ENCODE assay signal across 25 cellular contexts in genomic region chr12:15904378-15904920, GRCh38. TPM values are rescaled to one million over a fixed set of nuclear protein-coding genes. Genes with fewer than 3 reads are reported as not detected.
DNase-seq lines count a peak whose midpoint lies in the region; ATAC-seq, FAIRE-seq and TF ChIP-seq lines count a peak whose summit lies in the region.
"Had no signal": no experiment of that assay in that cellular context is flagged by ENCODE, and none has a peak within 500 bp of the region (broad histone marks: within the 10 kb centered on the region; RNA-seq: fewer than 3 reads in every experiment).

No MANE protein-coding gene starts in this region.

- TF ChIP-seq EP300 in K562 (IDR thresholded peaks at IDR 0.05; ENCODE audit: low read length), result no peak

- in situ Hi-C loops in K562 (cut with MboI) (no loop called here), GM23248 (cut with MboI) (no loop called here)

- H3K27me3 ChIP-seq in K562 (ENCODE audit: control insufficient read depth in 2 of 2, insufficient read depth in 2 of 2, low read length in 2 of 2), result no peaks in the 10 kb centered on the region
- no peaks in the 10 kb centered on the region for H3K27me3 ChIP-seq in right cardiac atrium (ENCODE audit: control insufficient read depth, insufficient read depth)
- H3K27me3 ChIP-seq in GM23248 (replicated peaks; ENCODE audit: insufficient read depth), result no peaks in the 10 kb centered on the region

- H3K9me2 ChIP-seq in GM23248 (ENCODE audit: insufficient read depth), result no peaks in the 10 kb centered on the region

- no peak for TF ChIP-seq RAD21 in K562 (CRISPR knock-in tag; conservative IDR thresholded peaks at IDR 0.05 in 1 of 2, IDR thresholded peaks at IDR 0.05 in 1 of 2)

- 70% methylated on average over 4 of the region's 5 CpGs for WGBS in K562 (ENCODE audit: insufficient coverage, low coverage, missing lambda C conversion rate)
- 85% methylated on average over 5 of the region's 5 CpGs for WGBS in right cardiac atrium
- 93% methylated on average over 5 of the region's 5 CpGs for WGBS in GM23248 (ENCODE audit: low coverage in 1 of 2, low lambda C conversion rate in 2 of 2, missing lambda C conversion rate in 2 of 2), 2 experiments

- H3K27ac Mint-ChIP-seq in nephron progenitor cell, result peak overlapping the region; percentile 16

- TF ChIP-seq POLR2A in GM12891 (IDR thresholded peaks at IDR 0.05; ENCODE audit: low read depth, low read length) (0 out of 2 replicates have a peak, but pooled peaks have one; percentile 35), K562 (conservative IDR thresholded peaks at IDR 0.05) (no peak)

- CTCF ChIA-PET in K562 (lab: Yijun Ruan, JAX; ENCODE audit: low intra/inter-chr PET ratio), result no interaction called here

- H3K4me3 ChIP-seq in K562 (no peak overlapping the region), right cardiac atrium (ENCODE audit: low read length) (no peak overlapping the region), GM23248 (no peak overlapping the region)
- H3K4me3 ChIP-seq: A549, SK-N-MC had no signal

- TF ChIP-seq CTCF in K562 (IDR thresholded peaks at IDR 0.05 in 2 of 3, conservative IDR thresholded peaks at IDR 0.05 in 1 of 3; ENCODE audit: insufficient read depth in 2 of 3, low read depth in 1 of 3, low read length in 3 of 3) (no peak), nephron progenitor cell (IDR thresholded peaks at IDR 0.05) (no peak)

- H3K9me3 ChIP-seq in K562 (replicated peaks; ENCODE audit: control insufficient read depth, insufficient read depth, low read depth, low read length) (no peaks in the 10 kb centered on the region), right cardiac atrium (ENCODE audit: control insufficient read depth, low read length) (no peaks in the 10 kb centered on the region), GM23248 (ENCODE audit: low read depth) (no peaks in the 10 kb centered on the region)
- H3K9me3 ChIP-seq: A549 had no signal

- H3K36me3 ChIP-seq in K562 (ENCODE audit: control insufficient read depth, insufficient read depth, low read length) (peaks cover 55% of the 10 kb centered on the region), GM23248 (ENCODE audit: low read depth) (peaks cover 59% of the 10 kb centered on the region)

- H3K4me2 ChIP-seq in K562 (ENCODE audit: insufficient read depth, low read length), result no peak overlapping the region
- no peak overlapping the region for H3K4me2 ChIP-seq in GM23248 (ENCODE audit: unreplicated experiment)
- H3K4me2 ChIP-seq: A549 had no signal

- DNase-seq in GM12891 (ENCODE audit: insufficient read length, low spot score) (no peak), K562 (ENCODE audit: extremely low read depth in 1 of 4, low spot score in 3 of 4) (no peak), right cardiac atrium (no peak), nephron progenitor cell (no peak), GM23248 (no peak), NCI-H345 (lab: John Stamatoyannopoulos, UW) (no peak), OCI-M1 (lab: John Stamatoyannopoulos, UW) (no peak)
- DNase-seq: AML-193; C1 segment of cervical spinal cord; CD4-positive, alpha-beta memory T cell; COR-L47; EL; GDM1; H7; Karpas-422; NCI-H1092 treated with DMSO at 0.1 percent for 48 hours; NCI-H2029; NCI-H446 treated with DMSO at 0.1 percent for 48 hours; NCI-H526 treated with DMSO at 0.1 percent for 48 hours; SIG-M5 had no signal

- H4K20me1 ChIP-seq in K562 (replicated peaks; ENCODE audit: control insufficient read depth, insufficient read depth, low read length), result no peaks in the 10 kb centered on the region
- no peaks in the 10 kb centered on the region for H4K20me1 ChIP-seq in GM23248 (ENCODE audit: insufficient read depth)

- H3K9ac ChIP-seq in K562 (ENCODE audit: insufficient read depth in 1 of 2, low read depth in 2 of 2, low read length in 2 of 2) (no peak overlapping the region), GM23248 (no peak overlapping the region)

- POLR2A ChIA-PET in K562 (lab: Yijun Ruan, JAX), result no interaction called here

- no peak for ATAC-seq in K562
- peak in 1 of 2 donors; percentile 45 for ATAC-seq in right cardiac atrium
- ATAC-seq: A549 had no signal

- intact Hi-C loops in K562 (cut with micrococcal nuclease), result no loop called here
- intact Hi-C loops in right cardiac atrium (cut with DNase I), result no loop called here

- H3K4me3 Mint-ChIP-seq in nephron progenitor cell, result no peak overlapping the region
- H3K4me3 Mint-ChIP-seq: CD4-positive, alpha-beta memory T cell had no signal

- no peaks in the 10 kb centered on the region for H3K9me1 ChIP-seq in K562 (ENCODE audit: control insufficient read depth, insufficient read depth, low read length)

- H3K27ac ChIP-seq in K562 (ENCODE audit: extremely low read depth, low read depth, low read length) (no peak overlapping the region), right cardiac atrium (ENCODE audit: low read length) (peak overlapping the region; percentile 27), GM23248 (no peak overlapping the region)
- H3K27ac ChIP-seq: A549, HL-60, RWPE1, SK-N-MC had no signal

- no peaks in the 10 kb centered on the region for H3K27me3 Mint-ChIP-seq in nephron progenitor cell (ENCODE audit: low read depth, poor library complexity)
- H3K27me3 Mint-ChIP-seq: CD4-positive, alpha-beta memory T cell had no signal

- FAIRE-seq in GM12891 (lab: Jason Lieb, UNC) (peak; percentile 23), K562 (lab: Jason Lieb, UNC) (no peak)
- FAIRE-seq: A549, GM12892 had no signal

- no peaks in the 10 kb centered on the region for H3K4me1 Mint-ChIP-seq in nephron progenitor cell

- H3K4me1 ChIP-seq in K562 (replicated peaks in 1 of 2; ENCODE audit: control insufficient read depth in 2 of 2, insufficient read depth in 2 of 2, low read length in 2 of 2) (no peaks in the 10 kb centered on the region), right cardiac atrium (ENCODE audit: control insufficient read depth, insufficient read depth, low read length) (no peaks in the 10 kb centered on the region), GM23248 (ENCODE audit: insufficient read depth) (no peaks in the 10 kb centered on the region)
- H3K4me1 ChIP-seq: A549 had no signal

- H2AFZ ChIP-seq in K562 (ENCODE audit: low read depth, low read length) (no peak overlapping the region), GM23248 (no peak overlapping the region)

- H3K79me2 ChIP-seq in K562 (ENCODE audit: control insufficient read depth, insufficient read depth, low read length) (no peaks in the 10 kb centered on the region), GM23248 (ENCODE audit: insufficient read depth) (peaks cover 4% of the 10 kb centered on the region; the same call in 1 of the 2 replicates)

- no peaks in the 10 kb centered on the region for H3K9me3 Mint-ChIP-seq in nephron progenitor cell
- H3K9me3 Mint-ChIP-seq: CD4-positive, alpha-beta memory T cell had no signal

- H3K36me3 Mint-ChIP-seq in nephron progenitor cell (ENCODE audit: low read depth), result peaks cover 32% of the 10 kb centered on the region

- BruUV-seq in K562 (replicated peaks; lab: Mats Ljungman, UMichigan), result no TSS peak

- H3F3A ChIP-seq in GM23248 (ENCODE audit: insufficient read depth), result peaks cover 45% of the 10 kb centered on the region

RNA-seq across cellular contexts. Expression of gene DERA, which starts 6.7 kb away (rescaled TPM):
- polyA plus RNA-seq in GM12891 (2012; ENCODE audit: low read depth, missing spikeins), result 31.0 TPM
- total RNA-seq in K562 (2011; cell fraction: chromatin; rRNA removed; ENCODE audit: low replicate concordance), result 2.0 TPM in 2 replicates
- 2.1 and 2.3 TPM in 2 replicates for total RNA-seq in K562 (2011; cell fraction: nucleolus; rRNA removed)
- total RNA-seq in K562 (2011; cell fraction: nucleoplasm; rRNA removed), result 1.7 TPM in 2 replicates
- 8.5 and 12.0 TPM in 2 replicates for total RNA-seq in K562 (2014; rRNA removed)
- 7.8 and 9.2 TPM in 2 replicates for total RNA-seq in K562 (2014; rRNA removed; fragmentation: Illumina TruSeq; extraction: Trizol)
- total RNA-seq in K562 (2015; rRNA removed; fragmentation: Illumina TruSeq; extraction: Trizol), result 9.2 and 9.3 TPM in 2 replicates
- 5.9 and 7.4 TPM in 2 replicates for total RNA-seq in K562 (2021)
- 3.9 and 5.8 TPM in 2 replicates for polyA plus RNA-seq in K562 (2011; rRNA removed)
- polyA plus RNA-seq in K562 (2011; cell fraction: cytosol; rRNA removed), result 1.8 and 3.1 TPM in 2 replicates
- 1.9 and 2.0 TPM in 2 replicates for polyA plus RNA-seq in K562 (2011; cell fraction: nucleus; rRNA removed)
- 8.6 and 12.2 TPM in 2 replicates for polyA plus RNA-seq in K562 (2012)
- 5.6 and 5.9 TPM in 2 replicates for polyA plus RNA-seq in K562 (2014; fragmentation: Illumina TruSeq; extraction: Trizol)
- 10 to 100 TPM; 14.2 to 15.5 TPM for polyA plus RNA-seq in K562 (2014; fragmentation: Nextera tagmentation; extraction: Ambion mirVana)
- 5.5 and 9.0 TPM in 2 replicates for polyA plus RNA-seq in K562 (2014; rRNA removed)
- polyA minus RNA-seq in K562 (2011; rRNA and poly(A)+ RNA removed), result 4.9 and 6.2 TPM in 2 replicates
- polyA minus RNA-seq in K562 (2011; cell fraction: cytosol; rRNA and poly(A)+ RNA removed), result 3.8 and 4.7 TPM in 2 replicates
- polyA minus RNA-seq in K562 (2011; cell fraction: nucleus; rRNA and poly(A)+ RNA removed), result 1.2 and 3.4 TPM in 2 replicates
- total RNA-seq in right cardiac atrium, result 10 to 100 TPM; 14.8 to 17.4 (median 16.6) TPM
- 15.9 TPM for polyA plus RNA-seq in right cardiac atrium
- 43.6 and 47.3 TPM in 2 replicates for total RNA-seq in GM23248 (2014; rRNA removed; shearing (Covaris generic))
- polyA plus RNA-seq in GM23248 (2016; fragmentation: Nextera tagmentation; extraction: Ambion mirVana), result 70.5 and 71.3 TPM in 2 replicates

RNA-seq across cellular contexts. Expression of gene STRAP, which starts 22.3 kb away (rescaled TPM):
- polyA plus RNA-seq in GM12891 (2012; ENCODE audit: low read depth, missing spikeins), result 91.2 TPM
- 14.2 and 24.7 TPM in 2 replicates for total RNA-seq in K562 (2011; cell fraction: chromatin; rRNA removed; ENCODE audit: low replicate concordance)
- 11.5 and 12.9 TPM in 2 replicates for total RNA-seq in K562 (2011; cell fraction: nucleolus; rRNA removed)
- 16.8 and 24.9 TPM in 2 replicates for total RNA-seq in K562 (2011; cell fraction: nucleoplasm; rRNA removed)
- total RNA-seq in K562 (2014; rRNA removed), result 53.4 and 58.5 TPM in 2 replicates
- 91.0 and 101 TPM in 2 replicates for total RNA-seq in K562 (2014; rRNA removed; fragmentation: Illumina TruSeq; extraction: Trizol)
- total RNA-seq in K562 (2015; rRNA removed; fragmentation: Illumina TruSeq; extraction: Trizol), result 67.0 and 74.7 TPM in 2 replicates
- 116 and 119 TPM in 2 replicates for total RNA-seq in K562 (2021)
- polyA plus RNA-seq in K562 (2011; rRNA removed), result 83.0 and 134 TPM in 2 replicates
- 56.3 and 66.0 TPM in 2 replicates for polyA plus RNA-seq in K562 (2011; cell fraction: cytosol; rRNA removed)
- 13.9 and 15.3 TPM in 2 replicates for polyA plus RNA-seq in K562 (2011; cell fraction: nucleus; rRNA removed)
- polyA plus RNA-seq in K562 (2012), result 66.9 and 121 TPM in 2 replicates
- 89.5 and 98.1 TPM in 2 replicates for polyA plus RNA-seq in K562 (2014; fragmentation: Illumina TruSeq; extraction: Trizol)
- 100 to 1,000 TPM in 1 of 2 experiments, 10 to 100 TPM in 1; 85.7 to 131 TPM for polyA plus RNA-seq in K562 (2014; fragmentation: Nextera tagmentation; extraction: Ambion mirVana)
- polyA plus RNA-seq in K562 (2014; rRNA removed), result 86.6 and 99.9 TPM in 2 replicates
- polyA minus RNA-seq in K562 (2011; rRNA and poly(A)+ RNA removed), result 111 and 130 TPM in 2 replicates
- polyA minus RNA-seq in K562 (2011; cell fraction: cytosol; rRNA and poly(A)+ RNA removed), result 68.4 and 83.7 TPM in 2 replicates
- polyA minus RNA-seq in K562 (2011; cell fraction: nucleus; rRNA and poly(A)+ RNA removed), result 14.5 and 19.5 TPM in 2 replicates
- total RNA-seq in right cardiac atrium, result 100 to 1,000 TPM; 102 to 127 (median 106) TPM
- 121 TPM for polyA plus RNA-seq in right cardiac atrium
- 94.1 and 128 TPM in 2 replicates for total RNA-seq in GM23248 (2014; rRNA removed; shearing (Covaris generic))
- polyA plus RNA-seq in GM23248 (2016; fragmentation: Nextera tagmentation; extraction: Ambion mirVana), result 284 and 294 TPM in 2 replicates
